10 cellular contexts compared by ENCODE assay signal in genomic region chr9:78004478-78005229, GRCh38. TPM values are rescaled to one million over a fixed set of nuclear protein-coding genes. Genes with fewer than 3 reads are reported as not detected.
DNase-seq lines count a peak whose midpoint lies in the region; ATAC-seq and TF ChIP-seq lines count a peak whose summit lies in the region.
"Had no signal": no experiment of that assay in that cellular context is flagged by ENCODE, and none has a peak within 500 bp of the region (broad histone marks: within the 10 kb centered on the region; RNA-seq: fewer than 3 reads in every experiment).

No MANE protein-coding gene starts in this region.

- POLR2A ChIA-PET in AG04450 (lab: Yijun Ruan, JAX) = no interaction called here
- POLR2A ChIA-PET in HEK293 (lab: Yijun Ruan, JAX) = no interaction called here

- no peaks in the 10 kb centered on the region for H3K36me3 ChIP-seq in HEK293 (ENCODE audit: control insufficient read depth in 2 of 2, insufficient read depth in 1 of 2, low read length in 2 of 2)

- H3K4me3 ChIP-seq in AG04450 (ENCODE audit: low read depth, low read length) = no peak overlapping the region
- H3K4me3 ChIP-seq in HEK293 (ENCODE audit: low read depth, low read length) = no peak overlapping the region
- H3K4me3 ChIP-seq: BLaER1 treated with 17β-estradiol and CSF1 and Interleukin-3, amounts not matched to agents 10 nM and 100 nM had no signal

- peaks cover 18% of the 10 kb centered on the region for H3K4me1 ChIP-seq in HEK293 (ENCODE audit: control insufficient read depth, insufficient read depth, low read length)

- H3K27me3 ChIP-seq in AG04450 (ENCODE audit: control insufficient read depth, insufficient read depth, low read length) = no peaks in the 10 kb centered on the region
- H3K27me3 ChIP-seq: BLaER1 treated with 17β-estradiol and CSF1 and Interleukin-3, amounts not matched to agents 10 nM and 100 nM had no signal

- no peaks in the 10 kb centered on the region for H3K9me3 ChIP-seq in AG04450 (ENCODE audit: control insufficient read depth, insufficient read depth, low read length)
- no peaks in the 10 kb centered on the region for H3K9me3 ChIP-seq in HEK293 (ENCODE audit: control insufficient read depth, insufficient read depth, low read depth, low read length)

- CTCF ChIA-PET in AG04450 (lab: Charles Lee) = interaction anchor here (1.1 to 2.0 kb wide), 2 partner anchors 18 to 28 kb away, joined by 6 to 7 read pairs; no protein-coding TSS in a partner anchor
- CTCF ChIA-PET in HEK293 (lab: Yijun Ruan, JAX) = interaction anchor here (0.7 to 2.1 kb wide), 9 partner anchors 10 to 1964 kb away, joined by 3 to 20 read pairs (median 4); no protein-coding TSS in a partner anchor

- TF ChIP-seq CTCF in AG04450 (IDR thresholded peaks at IDR 0.05; ENCODE audit: low read depth, low read length) = peak; percentile 37
- TF ChIP-seq CTCF in HEK293 (tag by site-specific recombination; IDR thresholded peaks at IDR 0.05) = no peak; the same call in 1 of the 2 replicates

- DNase-seq in AG04450 (ENCODE audit: low read depth, low spot score) = no peak
- peak; percentile 36 for DNase-seq in SW480 (ENCODE audit: low spot score)
- DNase-seq in kidney glomerular epithelial cell (lab: John Stamatoyannopoulos, UW) = peak; percentile 29
- no peak for DNase-seq in ureter (ENCODE audit: low spot score)
- DNase-seq in NCI-H128 (lab: John Stamatoyannopoulos, UW; ENCODE audit: unreplicated experiment) = no peak
- no peak for DNase-seq in NCI-H2171 (lab: John Stamatoyannopoulos, UW)
- DNase-seq: NCI-H82 had no signal

- no peak overlapping the region for H3K27ac ChIP-seq in AG04450 (ENCODE audit: low read depth, low read length)
- H3K27ac ChIP-seq in HEK293 (ENCODE audit: extremely low read depth, low read depth, low read length) = no peak overlapping the region
- H3K27ac ChIP-seq: BLaER1 treated with 17β-estradiol and CSF1 and Interleukin-3, amounts not matched to agents 10 nM and 100 nM had no signal

- no peak for ATAC-seq in HG03039 (IDR thresholded peaks at IDR 0.05; ENCODE audit: unreplicated experiment)

TF ChIP-seq in HEK293, 187 proteins besides CTCF, POLR2A, EP300 and RAD21 (continues in another document):
- TF ChIP-seq ZNF175 (tag by site-specific recombination; IDR thresholded peaks at IDR 0.05) = no peak
- no peak for TF ChIP-seq ZNF391 (tag by site-specific recombination; IDR thresholded peaks at IDR 0.05; ENCODE audit: borderline replicate concordance, low read depth)
- TF ChIP-seq ZNF664 (tag by site-specific recombination; IDR thresholded peaks at IDR 0.05) = no peak
- TF ChIP-seq PRDM1 (tag by site-specific recombination; IDR thresholded peaks at IDR 0.05) = no peak
- TF ChIP-seq ZNF843 (tag by site-specific recombination; IDR thresholded peaks at IDR 0.05) = no peak
- no peak for TF ChIP-seq ZNF548 (tag by site-specific recombination; IDR thresholded peaks at IDR 0.05)
- no peak for TF ChIP-seq ZIC2 (tag by site-specific recombination; IDR thresholded peaks at IDR 0.05)
- no peak for TF ChIP-seq ZSCAN16 (tag by site-specific recombination; IDR thresholded peaks at IDR 0.05)
- no peak for TF ChIP-seq ZNF169 (tag by site-specific recombination; IDR thresholded peaks at IDR 0.05)
- TF ChIP-seq MZF1 (tag by site-specific recombination; IDR thresholded peaks at IDR 0.05; ENCODE audit: borderline replicate concordance) = no peak
- TF ChIP-seq ZNF768 (tag by site-specific recombination; IDR thresholded peaks at IDR 0.05) = no peak
- TF ChIP-seq ZNF48 (tag by site-specific recombination; IDR thresholded peaks at IDR 0.05) = no peak
- TF ChIP-seq HOXA7 (CRISPR knock-in tag; IDR thresholded peaks at IDR 0.05; ENCODE audit: borderline replicate concordance) = no peak
- TF ChIP-seq ZNF660 (tag by site-specific recombination; IDR thresholded peaks at IDR 0.05) = no peak
- no peak for TF ChIP-seq ZNF24 (tag by site-specific recombination; IDR thresholded peaks at IDR 0.05)
- TF ChIP-seq ZNF280D (tag by site-specific recombination; IDR thresholded peaks at IDR 0.05) = no peak
- TF ChIP-seq ZNF473 (tag by site-specific recombination; IDR thresholded peaks at IDR 0.05) = no peak
- peak; percentile 59 for TF ChIP-seq ZNF629 (tag by site-specific recombination; IDR thresholded peaks at IDR 0.05)
- no peak for TF ChIP-seq KLF9 (tag by site-specific recombination; IDR thresholded peaks at IDR 0.05; ENCODE audit: low read depth)
- TF ChIP-seq ZFHX2 (tag by site-specific recombination; conservative IDR thresholded peaks at IDR 0.05) = no peak
- TF ChIP-seq ZBTB48 (tag by site-specific recombination; IDR thresholded peaks at IDR 0.05) = no peak
- TF ChIP-seq INSM2 (tag by site-specific recombination; IDR thresholded peaks at IDR 0.05) = no peak
- no peak for TF ChIP-seq ZXDB (tag by site-specific recombination; IDR thresholded peaks at IDR 0.05)

RNA-seq across cellular contexts. Expression of gene GNAQ, which starts 27.0 kb away (rescaled TPM):
- 56.1 and 71.4 TPM in 2 replicates for polyA plus RNA-seq in AG04450 (2011; rRNA removed)
- 63.2 and 87.1 TPM in 2 replicates for polyA minus RNA-seq in AG04450 (2011; rRNA and poly(A)+ RNA removed)
- total RNA-seq in ureter = 85.8 TPM

Comparison
In these comparisons a context has a peak if more than half of its experiments do, and no peak if none do; other contexts are left out.
1. DNase-seq: peak in SW480 (single experiment) and kidney glomerular epithelial cell (single experiment); none in AG04450 (single experiment), ureter (single experiment), NCI-H128 (single experiment) and NCI-H2171 (single experiment).